Comparison of ENCODE assay signal across 22 cellular contexts in genomic region chr4:113059783-113060182, GRCh38.
"Had no signal": no experiment of that assay in that cellular context is flagged by ENCODE, and none has a peak within 500 bp of the region (broad histone marks: within the 10 kb centered on the region; RNA-seq: fewer than 3 reads in every experiment).

No MANE protein-coding gene starts in this region.

- H3K4me3 ChIP-seq: breast epithelium, MG63 had no signal

- H3K36me3 ChIP-seq: breast epithelium, MG63 had no signal

- H3K27ac Mint-ChIP-seq: activated CD8-positive, alpha-beta T cell treated with anti-CD3 and anti-CD28 coated beads, Interleukin-2, amount 10 ng/mL, durations not matched to agents 7 days and 5 days; activated naive CD4-positive, alpha-beta T cell treated with anti-CD3 and anti-CD28 coated beads, Interleukin-2, amount 50 U/mL, for 24 hours; T-cell; WTC11 had no signal

- H3K27me3 ChIP-seq: breast epithelium, MG63 had no signal

- ATAC-seq: activated CD8-positive, alpha-beta T cell treated with anti-CD3 and anti-CD28 coated beads, Interleukin-2, amount 10 ng/mL, durations not matched to agents 7 days and 5 days; PC-3; T-cell; WTC11 had no signal

- H3K27me3 Mint-ChIP-seq: T-cell had no signal

- H3K36me3 Mint-ChIP-seq: activated naive CD4-positive, alpha-beta T cell treated with anti-CD3 and anti-CD28 coated beads, Interleukin-2, amount 50 U/mL, for 24 hours; T-cell; WTC11 had no signal

- H3K4me1 Mint-ChIP-seq: activated naive CD4-positive, alpha-beta T cell treated with anti-CD3 and anti-CD28 coated beads, Interleukin-2, amount 50 U/mL, for 24 hours; T-cell had no signal

- H3K9me3 Mint-ChIP-seq: activated naive CD4-positive, alpha-beta T cell treated with anti-CD3 and anti-CD28 coated beads, Interleukin-2, amount 50 U/mL, for 24 hours; T-cell; WTC11 had no signal

- DNase-seq: activated CD4-positive, alpha-beta T cell treated with anti-CD3 and anti-CD28 coated beads for 48 hours; activated CD4-positive, alpha-beta T cell treated with anti-CD3 and anti-CD28 coated beads, Interleukin-2, amount 50 U/mL, for 4 hours; activated CD4-positive, CD25-positive, alpha-beta regulatory T cell treated with anti-CD3 and anti-CD28 coated beads, Interleukin-2, amount 50 U/mL, for 72 hours; activated CD8-positive, alpha-beta memory T cell treated with anti-CD3 and anti-CD28 coated beads, Interleukin-2, amount 50 U/mL, for 48 hours; activated CD8-positive, alpha-beta T cell treated with anti-CD3 and anti-CD28 coated beads, Interleukin-2, amount 10 ng/mL, durations not matched to agents 7 days and 5 days; activated naive CD4-positive, alpha-beta T cell; activated T-cell treated with anti-CD3 and anti-CD28 coated beads, Interleukin-2, amount 50 U/mL, for 1 hour; aorta; MG63; NCI-H1105; NCI-H1436 treated with DMSO at 0.1 percent for 48 hours; NCI-H187; NCI-H2081 treated with DMSO at 0.1 percent for 48 hours; NCI-H446; NCI-H524; PC-3; SIG-M5; T-cell; T-helper 2 cell had no signal

- H3K4me1 ChIP-seq: breast epithelium had no signal

- H3K27ac ChIP-seq: breast epithelium had no signal

- H3K4me3 Mint-ChIP-seq: activated CD8-positive, alpha-beta T cell treated with anti-CD3 and anti-CD28 coated beads, Interleukin-2, amount 10 ng/mL, durations not matched to agents 7 days and 5 days; activated naive CD4-positive, alpha-beta T cell treated with anti-CD3 and anti-CD28 coated beads, Interleukin-2, amount 50 U/mL, for 24 hours; T-cell; WTC11 had no signal
